Comparison of ENCODE assay signal across 9 cellular contexts in the genomic region with DNA sequence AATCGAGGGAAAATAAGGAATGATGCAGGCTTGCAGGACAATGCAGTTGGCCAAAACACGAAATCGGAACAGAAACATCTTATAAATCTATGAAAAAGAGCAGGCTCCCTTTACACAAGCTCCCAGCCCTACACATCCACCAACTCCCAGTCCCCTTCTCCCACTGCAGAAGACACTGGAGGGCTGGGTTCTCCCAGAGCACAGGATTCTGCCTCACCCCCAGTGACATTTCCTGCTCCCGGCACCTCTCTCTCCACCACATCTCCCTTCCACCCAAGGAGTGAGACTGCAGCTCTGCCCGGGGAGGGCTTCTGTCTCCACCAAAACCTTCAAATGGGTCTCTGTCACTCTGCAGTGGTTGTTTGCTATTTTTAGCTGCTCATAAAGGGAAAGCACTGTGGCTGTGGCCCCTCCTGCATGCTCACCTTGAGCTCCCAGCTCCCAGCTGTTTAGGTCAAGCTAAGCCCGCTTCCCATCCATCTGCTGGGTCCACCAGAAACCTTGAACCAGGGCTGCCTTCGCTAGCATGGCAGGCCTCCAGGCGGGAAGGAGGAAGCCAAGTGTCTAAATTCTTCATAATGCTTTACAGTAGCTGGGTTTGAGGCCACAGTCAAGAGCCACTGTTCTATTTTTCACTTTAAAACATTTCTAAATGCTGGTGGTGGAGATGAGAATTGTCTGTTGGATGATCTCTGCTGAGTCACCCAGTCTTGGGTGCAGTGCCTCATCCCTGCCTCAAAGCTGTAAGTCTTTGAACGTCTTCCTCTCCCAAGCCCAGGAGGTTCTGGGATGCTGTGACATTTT. TPM values are rescaled to one million over a fixed set of nuclear protein-coding genes. Genes with fewer than 3 reads are reported as not detected.
A peak's percentile ranks its signal among the peaks of the same experiment; 100 is the strongest.
DNase-seq lines count a peak whose midpoint lies in the region; ATAC-seq, FAIRE-seq and TF ChIP-seq lines count a peak whose summit lies in the region.
"Had no signal": no experiment of that assay in that cellular context is flagged by ENCODE, and none has a peak within 500 bp of the region (broad histone marks: within the 10 kb centered on the region; RNA-seq: fewer than 3 reads in every experiment).

No MANE protein-coding gene starts in this region.

- no peak for DNase-seq in CD4-positive, alpha-beta T cell
- DNase-seq in M059J (ENCODE audit: low read depth) (peak; percentile 87), bronchial epithelial cell (ENCODE audit: low read depth) (peak; percentile 54), cortex of kidney (lab: John Stamatoyannopoulos, UW) (no peak)
- DNase-seq in stimulated activated CD4-positive, alpha-beta T cell treated with anti-CD3 and anti-CD28 coated beads, Interleukin-4, amount 100 ng/mL, for 4 hours = no peak
- DNase-seq: activated B cell treated with CpG ODN at 0.5 μM for 24 hours had no signal

- H3K36me3 Mint-ChIP-seq in CD4-positive, alpha-beta T cell (ENCODE audit: low read depth) = no peaks in the 10 kb centered on the region

- H3K79me2 ChIP-seq in parathyroid adenoma = peaks cover 2% of the 10 kb centered on the region

- peak overlapping the region; percentile 12 for H3K4me3 Mint-ChIP-seq in CD4-positive, alpha-beta T cell
- H3K4me3 Mint-ChIP-seq: activated B cell treated with CpG ODN at 0.5 μM for 24 hours had no signal

- POLR2A ChIA-PET in CD4-positive, alpha-beta T cell (lab: Charles Lee) = no interaction called here

- H3K4me1 Mint-ChIP-seq in CD4-positive, alpha-beta T cell (ENCODE audit: low read depth) = peaks cover 23% of the 10 kb centered on the region

- peak overlapping the region; percentile 20 for H3K4me2 ChIP-seq in parathyroid adenoma (ENCODE audit: low read length)

- no peak overlapping the region for H3K9ac ChIP-seq in parathyroid adenoma

- peaks cover 10% of the 10 kb centered on the region for H3K4me1 ChIP-seq in parathyroid adenoma

- H3K27me3 Mint-ChIP-seq in CD4-positive, alpha-beta T cell = peaks cover 28% of the 10 kb centered on the region

- H3K27ac Mint-ChIP-seq in CD4-positive, alpha-beta T cell = no peak overlapping the region
- H3K27ac Mint-ChIP-seq: activated B cell treated with CpG ODN at 0.5 μM for 24 hours had no signal

- no peaks in the 10 kb centered on the region for H3K36me3 ChIP-seq in bronchial epithelial cell (ENCODE audit: control insufficient read depth, insufficient read depth, low read length)
- H3K36me3 ChIP-seq in parathyroid adenoma (ENCODE audit: control insufficient read depth, insufficient read depth, low read length) = no peaks in the 10 kb centered on the region

- no peak overlapping the region for H3K4me3 ChIP-seq in bronchial epithelial cell (ENCODE audit: low read depth, low read length)
- H3K4me3 ChIP-seq in parathyroid adenoma (ENCODE audit: low read depth, low read length) = no peak overlapping the region

- H2AFZ ChIP-seq in parathyroid adenoma = peak overlapping the region; percentile 50

- no peak for FAIRE-seq in bronchial epithelial cell (lab: Jason Lieb, UNC)

- CTCF ChIA-PET in CD4-positive, alpha-beta T cell (lab: Charles Lee) = no interaction called here

- no peak for ATAC-seq in CD4-positive, alpha-beta T cell (ENCODE audit: poor library complexity)
- no peak for ATAC-seq in HG02642 (IDR thresholded peaks at IDR 0.05; ENCODE audit: poor library complexity, unreplicated experiment)
- ATAC-seq in GM19452 (IDR thresholded peaks at IDR 0.05; ENCODE audit: unreplicated experiment) = no peak

- H3K9me3 Mint-ChIP-seq in CD4-positive, alpha-beta T cell = no peaks in the 10 kb centered on the region
- H3K9me3 Mint-ChIP-seq: activated B cell treated with CpG ODN at 0.5 μM for 24 hours had no signal

- no peak overlapping the region for H3K27ac ChIP-seq in CD4-positive, alpha-beta T cell (ENCODE audit: low read depth, low read length)
- H3K27ac ChIP-seq in parathyroid adenoma = peak overlapping the region; percentile 77

- peaks cover 2% of the 10 kb centered on the region for H3K27me3 ChIP-seq in CD4-positive, alpha-beta T cell (ENCODE audit: control insufficient read depth, insufficient read depth, low read length)
- H3K27me3 ChIP-seq in bronchial epithelial cell (ENCODE audit: control insufficient read depth, insufficient read depth, low read length) = no peaks in the 10 kb centered on the region
- no peaks in the 10 kb centered on the region for H3K27me3 ChIP-seq in parathyroid adenoma (ENCODE audit: control insufficient read depth, insufficient read depth, low read length)

- no peak for TF ChIP-seq CTCF in CD4-positive, alpha-beta T cell (IDR thresholded peaks at IDR 0.05)
- no peak for TF ChIP-seq CTCF in bronchial epithelial cell (IDR thresholded peaks at IDR 0.05; ENCODE audit: insufficient read depth, low read length, severe bottlenecking)
- no peak for TF ChIP-seq CTCF in parathyroid adenoma (IDR thresholded peaks at IDR 0.05)

- no peaks in the 10 kb centered on the region for H3K9me3 ChIP-seq in CD4-positive, alpha-beta T cell (ENCODE audit: control insufficient read depth, low read length)
- no peaks in the 10 kb centered on the region for H3K9me3 ChIP-seq in parathyroid adenoma (ENCODE audit: control insufficient read depth, low read length)

- intact Hi-C loops in CD4-positive, alpha-beta T cell (cut with DNase I, micrococcal nuclease) = no loop called here

RNA-seq across cellular contexts. Expression of a gene that starts 3.3 kb away (rescaled TPM):
- 1 to 10 TPM; 8.2 to 8.8 TPM for total RNA-seq in CD4-positive, alpha-beta T cell
- total RNA-seq in M059J (2014; rRNA removed; shearing (Covaris generic)) = 13.2 and 32.1 TPM in 2 replicates
- 6.6 and 16.6 TPM in 2 replicates for total RNA-seq in bronchial epithelial cell

RNA-seq across cellular contexts. Expression of a gene that starts 53.0 kb away (rescaled TPM):
- total RNA-seq in CD4-positive, alpha-beta T cell = 100 to 1,000 TPM; 132 to 139 TPM
- total RNA-seq in M059J (2014; rRNA removed; shearing (Covaris generic)) = 12.0 and 18.4 TPM in 2 replicates
- total RNA-seq in bronchial epithelial cell = 6.6 and 12.5 TPM in 2 replicates

Comparison
In these comparisons a context has a peak if more than half of its experiments do, and no peak if none do; other contexts are left out.
1. DNase-seq: peak in M059J (single experiment) and bronchial epithelial cell (single experiment); none in CD4-positive, alpha-beta T cell (0 of 10), stimulated activated CD4-positive, alpha-beta T cell treated with anti-CD3 and anti-CD28 coated beads, Interleukin-4, amount 100 ng/mL, for 4 hours (0 of 2) and cortex of kidney (single experiment).